ENCODE assay signal across 1 cellular context in the genomic region with DNA sequence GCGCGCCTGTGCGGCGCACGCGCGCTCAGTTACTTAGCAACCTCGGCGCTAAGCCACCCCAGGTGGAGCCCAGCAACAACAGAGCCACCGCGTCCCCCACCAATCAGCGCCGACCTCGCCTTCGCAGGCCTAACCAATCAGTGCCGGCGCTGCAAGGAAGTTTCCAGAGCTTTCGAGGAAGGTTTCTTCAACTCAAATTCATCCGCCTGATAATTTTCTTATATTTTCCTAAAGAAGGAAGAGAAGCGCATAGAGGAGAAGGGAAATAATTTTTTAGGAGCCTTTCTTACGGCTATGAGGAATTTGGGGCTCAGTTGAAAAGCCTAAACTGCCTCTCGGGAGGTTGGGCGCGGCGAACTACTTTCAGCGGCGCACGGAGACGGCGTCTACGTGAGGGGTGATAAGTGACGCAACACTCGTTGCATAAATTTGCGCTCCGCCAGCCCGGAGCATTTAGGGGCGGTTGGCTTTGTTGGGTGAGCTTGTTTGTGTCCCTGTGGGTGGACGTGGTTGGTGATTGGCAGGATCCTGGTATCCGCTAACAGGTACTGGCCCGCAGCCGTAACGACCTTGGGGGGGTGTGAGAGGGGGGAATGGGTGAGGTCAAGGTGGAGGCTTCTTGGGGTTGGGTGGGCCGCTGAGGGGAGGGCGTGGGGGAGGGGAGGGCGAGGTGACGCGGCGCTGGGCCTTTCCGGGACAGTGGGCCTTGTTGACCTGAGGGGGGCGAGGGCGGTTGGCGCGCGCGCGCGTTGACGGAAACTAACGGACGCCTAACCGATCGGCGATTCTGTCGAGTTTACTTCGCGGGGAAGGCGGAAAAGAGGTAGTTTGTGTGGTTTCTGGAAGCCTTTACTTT.
A peak's percentile ranks its signal among the peaks of the same experiment; 100 is the strongest.
TF ChIP-seq lines count a peak whose summit lies in the region.

UBB (plus strand) TSS at position 452 of the 856 bp plus-strand sequence. CDS start 817 bp downstream, outside the sequence.

TF ChIP-seq in K562, 482 proteins besides CTCF, POLR2A, EP300 and RAD21 (continued from another document and continues in another):
- TF ChIP-seq ZNF583 (CRISPR knock-in tag; IDR thresholded peaks at IDR 0.05) (no peak), ADNP (tag; IDR thresholded peaks at IDR 0.05) (no peak), SNRNP70 (optimal IDR thresholded peaks at IDR 0.05; ENCODE audit: low read depth, low read length) (peak; percentile 86), MXI1 (IDR thresholded peaks at IDR 0.05; ENCODE audit: low read depth, low read length) (peak; percentile 10; the same call in 1 of the 2 replicates), USF1 (CRISPR knock-in tag; IDR thresholded peaks at IDR 0.05) (no peak), ZNF354B (CRISPR knock-in tag; IDR thresholded peaks at IDR 0.05) (no peak), CEBPB (tag; IDR thresholded peaks at IDR 0.05) (peak; percentile 99), ZNF764 (CRISPR knock-in tag; IDR thresholded peaks at IDR 0.05; ENCODE audit: low read depth) (no peak), IFI16 (CRISPR knock-in tag; IDR thresholded peaks at IDR 0.05) (no peak), ZNF232 (CRISPR knock-in tag; IDR thresholded peaks at IDR 0.05) (no peak), SP2 (IDR thresholded peaks at IDR 0.05; ENCODE audit: extremely low read depth, low read depth, low read length, poor library complexity, severe bottlenecking) (no peak), E2F3 (CRISPR knock-in tag; IDR thresholded peaks at IDR 0.05) (no peak), ZNF408 (CRISPR knock-in tag; IDR thresholded peaks at IDR 0.05; ENCODE audit: low read depth) (no peak), ZNF766 (CRISPR knock-in tag; conservative IDR thresholded peaks at IDR 0.05) (peak; percentile 83), LEF1 (IDR thresholded peaks at IDR 0.05) (peak; percentile 62), CEBPZ (IDR thresholded peaks at IDR 0.05; ENCODE audit: borderline replicate concordance, low read depth, low read length) (no peak), ZZZ3 (IDR thresholded peaks at IDR 0.05) (peak; percentile 54; the same call in 1 of the 2 replicates), ZSCAN32 (CRISPR knock-in tag; IDR thresholded peaks at IDR 0.05) (peak; percentile 82; the same call in 1 of the 2 replicates), CBX2 (IDR thresholded peaks at IDR 0.05; ENCODE audit: insufficient read depth, low read length, poor library complexity, severe bottlenecking) (no peak), ETV6 (IDR thresholded peaks at IDR 0.05; ENCODE audit: borderline replicate concordance in 1 of 2, low read depth in 2 of 2, low read length in 1 of 2) (0 out of 4 replicates have a peak, but pooled peaks of 1 of the 2 experiments have one; percentile 28), ETV6 (CRISPR knock-in tag; IDR thresholded peaks at IDR 0.05; ENCODE audit: borderline replicate concordance) (no peak), HDGF (IDR thresholded peaks at IDR 0.05) (no peak), TEAD4 (IDR thresholded peaks at IDR 0.05; ENCODE audit: low read length) (peak; percentile 21; the same call in 1 of the 2 replicates), TEAD4 (CRISPR knock-in tag; IDR thresholded peaks at IDR 0.05; ENCODE audit: borderline replicate concordance) (no peak), SNIP1 (IDR thresholded peaks at IDR 0.05; ENCODE audit: low read depth) (no peak), ZNF23 (CRISPR knock-in tag; IDR thresholded peaks at IDR 0.05) (no peak), ZFPM2 (CRISPR knock-in tag; IDR thresholded peaks at IDR 0.05) (no peak), ZNF57 (CRISPR knock-in tag; IDR thresholded peaks at IDR 0.05) (no peak), RBM17 (IDR thresholded peaks at IDR 0.05; ENCODE audit: borderline replicate concordance, low read depth, low read length) (no peak), ZNF121 (CRISPR knock-in tag; conservative IDR thresholded peaks at IDR 0.05) (no peak), KLF1 (tag; IDR thresholded peaks at IDR 0.05) (no peak), KDM5B (IDR thresholded peaks at IDR 0.05; ENCODE audit: insufficient replicate concordance, low read depth, low read length) (peak; percentile 99), ZNF384 (IDR thresholded peaks at IDR 0.05; ENCODE audit: low read depth, low read length) (no peak), MCM2 (IDR thresholded peaks at IDR 0.05; ENCODE audit: low read depth) (no peak)
- TF ChIP-seq, protein P1, sequence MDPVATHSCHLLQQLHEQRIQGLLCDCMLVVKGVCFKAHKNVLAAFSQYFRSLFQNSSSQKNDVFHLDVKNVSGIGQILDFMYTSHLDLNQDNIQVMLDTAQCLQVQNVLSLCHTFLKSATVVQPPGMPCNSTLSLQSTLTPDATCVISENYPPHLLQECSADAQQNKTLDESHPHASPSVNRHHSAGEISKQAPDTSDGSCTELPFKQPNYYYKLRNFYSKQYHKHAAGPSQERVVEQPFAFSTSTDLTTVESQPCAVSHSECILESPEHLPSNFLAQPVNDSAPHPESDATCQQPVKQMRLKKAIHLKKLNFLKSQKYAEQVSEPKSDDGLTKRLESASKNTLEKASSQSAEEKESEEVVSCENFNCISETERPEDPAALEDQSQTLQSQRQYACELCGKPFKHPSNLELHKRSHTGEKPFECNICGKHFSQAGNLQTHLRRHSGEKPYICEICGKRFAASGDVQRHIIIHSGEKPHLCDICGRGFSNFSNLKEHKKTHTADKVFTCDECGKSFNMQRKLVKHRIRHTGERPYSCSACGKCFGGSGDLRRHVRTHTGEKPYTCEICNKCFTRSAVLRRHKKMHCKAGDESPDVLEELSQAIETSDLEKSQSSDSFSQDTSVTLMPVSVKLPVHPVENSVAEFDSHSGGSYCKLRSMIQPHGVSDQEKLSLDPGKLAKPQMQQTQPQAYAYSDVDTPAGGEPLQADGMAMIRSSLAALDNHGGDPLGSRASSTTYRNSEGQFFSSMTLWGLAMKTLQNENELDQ (CRISPR knock-in tag; IDR thresholded peaks at IDR 0.05; ENCODE audit: borderline replicate concordance), result no peak
- TF ChIP-seq, protein P2, sequence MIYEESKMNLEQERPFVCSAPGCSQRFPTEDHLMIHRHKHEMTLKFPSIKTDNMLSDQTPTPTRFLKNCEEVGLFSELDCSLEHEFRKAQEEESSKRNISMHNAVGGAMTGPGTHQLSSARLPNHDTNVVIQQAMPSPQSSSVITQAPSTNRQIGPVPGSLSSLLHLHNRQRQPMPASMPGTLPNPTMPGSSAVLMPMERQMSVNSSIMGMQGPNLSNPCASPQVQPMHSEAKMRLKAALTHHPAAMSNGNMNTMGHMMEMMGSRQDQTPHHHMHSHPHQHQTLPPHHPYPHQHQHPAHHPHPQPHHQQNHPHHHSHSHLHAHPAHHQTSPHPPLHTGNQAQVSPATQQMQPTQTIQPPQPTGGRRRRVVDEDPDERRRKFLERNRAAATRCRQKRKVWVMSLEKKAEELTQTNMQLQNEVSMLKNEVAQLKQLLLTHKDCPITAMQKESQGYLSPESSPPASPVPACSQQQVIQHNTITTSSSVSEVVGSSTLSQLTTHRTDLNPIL (CRISPR knock-in tag; IDR thresholded peaks at IDR 0.05), result no peak
- TF ChIP-seq, protein P3, sequence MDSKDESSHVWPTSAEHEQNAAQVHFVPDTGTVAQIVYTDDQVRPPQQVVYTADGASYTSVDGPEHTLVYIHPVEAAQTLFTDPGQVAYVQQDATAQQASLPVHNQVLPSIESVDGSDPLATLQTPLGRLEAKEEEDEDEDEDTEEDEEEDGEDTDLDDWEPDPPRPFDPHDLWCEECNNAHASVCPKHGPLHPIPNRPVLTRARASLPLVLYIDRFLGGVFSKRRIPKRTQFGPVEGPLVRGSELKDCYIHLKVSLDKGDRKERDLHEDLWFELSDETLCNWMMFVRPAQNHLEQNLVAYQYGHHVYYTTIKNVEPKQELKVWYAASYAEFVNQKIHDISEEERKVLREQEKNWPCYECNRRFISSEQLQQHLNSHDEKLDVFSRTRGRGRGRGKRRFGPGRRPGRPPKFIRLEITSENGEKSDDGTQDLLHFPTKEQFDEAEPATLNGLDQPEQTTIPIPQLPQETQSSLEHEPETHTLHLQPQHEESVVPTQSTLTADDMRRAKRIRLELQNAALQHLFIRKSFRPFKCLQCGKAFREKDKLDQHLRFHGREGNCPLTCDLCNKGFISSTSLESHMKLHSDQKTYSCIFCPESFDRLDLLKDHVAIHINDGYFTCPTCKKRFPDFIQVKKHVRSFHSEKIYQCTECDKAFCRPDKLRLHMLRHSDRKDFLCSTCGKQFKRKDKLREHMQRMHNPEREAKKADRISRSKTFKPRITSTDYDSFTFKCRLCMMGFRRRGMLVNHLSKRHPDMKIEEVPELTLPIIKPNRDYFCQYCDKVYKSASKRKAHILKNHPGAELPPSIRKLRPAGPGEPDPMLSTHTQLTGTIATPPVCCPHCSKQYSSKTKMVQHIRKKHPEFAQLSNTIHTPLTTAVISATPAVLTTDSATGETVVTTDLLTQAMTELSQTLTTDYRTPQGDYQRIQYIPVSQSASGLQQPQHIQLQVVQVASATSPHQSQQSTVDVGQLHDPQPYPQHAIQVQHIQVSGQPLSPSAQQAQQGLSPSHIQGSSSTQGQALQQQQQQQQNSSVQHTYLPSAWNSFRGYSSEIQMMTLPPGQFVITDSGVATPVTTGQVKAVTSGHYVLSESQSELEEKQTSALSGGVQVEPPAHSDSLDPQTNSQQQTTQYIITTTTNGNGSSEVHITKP (IDR thresholded peaks at IDR 0.05; ENCODE audit: partially characterized antibody), result peak; percentile 27
- TF ChIP-seq, protein P4, sequence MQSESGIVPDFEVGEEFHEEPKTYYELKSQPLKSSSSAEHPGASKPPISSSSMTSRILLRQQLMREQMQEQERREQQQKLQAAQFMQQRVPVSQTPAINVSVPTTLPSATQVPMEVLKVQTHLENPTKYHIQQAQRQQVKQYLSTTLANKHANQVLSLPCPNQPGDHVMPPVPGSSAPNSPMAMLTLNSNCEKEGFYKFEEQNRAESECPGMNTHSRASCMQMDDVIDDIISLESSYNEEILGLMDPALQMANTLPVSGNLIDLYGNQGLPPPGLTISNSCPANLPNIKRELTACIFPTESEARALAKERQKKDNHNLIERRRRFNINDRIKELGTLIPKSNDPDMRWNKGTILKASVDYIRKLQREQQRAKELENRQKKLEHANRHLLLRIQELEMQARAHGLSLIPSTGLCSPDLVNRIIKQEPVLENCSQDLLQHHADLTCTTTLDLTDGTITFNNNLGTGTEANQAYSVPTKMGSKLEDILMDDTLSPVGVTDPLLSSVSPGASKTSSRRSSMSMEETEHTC (IDR thresholded peaks at IDR 0.05), result 0 out of 2 replicates have a peak, but pooled peaks have one; percentile 9
- TF ChIP-seq, protein P5, sequence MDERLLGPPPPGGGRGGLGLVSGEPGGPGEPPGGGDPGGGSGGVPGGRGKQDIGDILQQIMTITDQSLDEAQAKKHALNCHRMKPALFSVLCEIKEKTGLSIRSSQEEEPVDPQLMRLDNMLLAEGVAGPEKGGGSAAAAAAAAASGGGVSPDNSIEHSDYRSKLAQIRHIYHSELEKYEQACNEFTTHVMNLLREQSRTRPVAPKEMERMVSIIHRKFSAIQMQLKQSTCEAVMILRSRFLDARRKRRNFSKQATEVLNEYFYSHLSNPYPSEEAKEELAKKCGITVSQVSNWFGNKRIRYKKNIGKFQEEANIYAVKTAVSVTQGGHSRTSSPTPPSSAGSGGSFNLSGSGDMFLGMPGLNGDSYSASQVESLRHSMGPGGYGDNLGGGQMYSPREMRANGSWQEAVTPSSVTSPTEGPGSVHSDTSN (CRISPR knock-in tag; IDR thresholded peaks at IDR 0.05; ENCODE audit: low read depth), result no peak
- TF ChIP-seq, protein P5 (tag; conservative IDR thresholded peaks at IDR 0.05; ENCODE audit: low read depth), result peak; percentile 64
